Comparison of ENCODE assay signal across 1 cellular context in the genomic region with DNA sequence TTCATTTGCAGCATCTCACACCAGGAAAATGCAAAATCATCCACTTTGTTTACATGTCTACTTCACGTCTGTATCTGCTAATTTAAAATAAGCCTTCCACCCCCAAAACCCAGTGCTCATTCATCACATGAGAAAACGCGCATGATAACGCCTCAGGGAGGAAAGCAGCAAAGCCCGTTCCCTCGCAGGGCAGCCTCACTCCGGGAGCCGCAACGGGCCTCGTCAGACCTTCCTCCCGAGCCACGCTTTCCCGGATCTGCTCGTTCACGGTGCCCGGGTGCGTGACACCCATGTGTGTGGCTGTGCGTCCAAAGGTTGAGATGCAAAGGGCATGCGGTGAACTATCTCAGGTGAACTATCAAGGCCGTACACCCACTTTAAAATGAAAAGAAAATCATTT.
TF ChIP-seq lines count a peak whose summit lies in the region.

No MANE protein-coding gene starts in this region.

TF ChIP-seq in GM12878, 131 proteins besides CTCF, POLR2A, EP300 and RAD21 (continued from another document):
- TF ChIP-seq, protein P1, sequence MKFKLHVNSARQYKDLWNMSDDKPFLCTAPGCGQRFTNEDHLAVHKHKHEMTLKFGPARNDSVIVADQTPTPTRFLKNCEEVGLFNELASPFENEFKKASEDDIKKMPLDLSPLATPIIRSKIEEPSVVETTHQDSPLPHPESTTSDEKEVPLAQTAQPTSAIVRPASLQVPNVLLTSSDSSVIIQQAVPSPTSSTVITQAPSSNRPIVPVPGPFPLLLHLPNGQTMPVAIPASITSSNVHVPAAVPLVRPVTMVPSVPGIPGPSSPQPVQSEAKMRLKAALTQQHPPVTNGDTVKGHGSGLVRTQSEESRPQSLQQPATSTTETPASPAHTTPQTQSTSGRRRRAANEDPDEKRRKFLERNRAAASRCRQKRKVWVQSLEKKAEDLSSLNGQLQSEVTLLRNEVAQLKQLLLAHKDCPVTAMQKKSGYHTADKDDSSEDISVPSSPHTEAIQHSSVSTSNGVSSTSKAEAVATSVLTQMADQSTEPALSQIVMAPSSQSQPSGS (IDR thresholded peaks at IDR 0.05; ENCODE audit: low read length), result no peak
- TF ChIP-seq TCF12 (IDR thresholded peaks at IDR 0.05; ENCODE audit: low read depth, low read length) (no peak), ZNF384 (IDR thresholded peaks at IDR 0.05; ENCODE audit: borderline replicate concordance, low read depth, low read length) (no peak), NBN (IDR thresholded peaks at IDR 0.05) (no peak)
- TF ChIP-seq, protein P2, sequence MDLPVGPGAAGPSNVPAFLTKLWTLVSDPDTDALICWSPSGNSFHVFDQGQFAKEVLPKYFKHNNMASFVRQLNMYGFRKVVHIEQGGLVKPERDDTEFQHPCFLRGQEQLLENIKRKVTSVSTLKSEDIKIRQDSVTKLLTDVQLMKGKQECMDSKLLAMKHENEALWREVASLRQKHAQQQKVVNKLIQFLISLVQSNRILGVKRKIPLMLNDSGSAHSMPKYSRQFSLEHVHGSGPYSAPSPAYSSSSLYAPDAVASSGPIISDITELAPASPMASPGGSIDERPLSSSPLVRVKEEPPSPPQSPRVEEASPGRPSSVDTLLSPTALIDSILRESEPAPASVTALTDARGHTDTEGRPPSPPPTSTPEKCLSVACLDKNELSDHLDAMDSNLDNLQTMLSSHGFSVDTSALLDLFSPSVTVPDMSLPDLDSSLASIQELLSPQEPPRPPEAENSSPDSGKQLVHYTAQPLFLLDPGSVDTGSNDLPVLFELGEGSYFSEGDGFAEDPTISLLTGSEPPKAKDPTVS (IDR thresholded peaks at IDR 0.05; ENCODE audit: low read depth, low read length), result no peak
- TF ChIP-seq, protein P3, sequence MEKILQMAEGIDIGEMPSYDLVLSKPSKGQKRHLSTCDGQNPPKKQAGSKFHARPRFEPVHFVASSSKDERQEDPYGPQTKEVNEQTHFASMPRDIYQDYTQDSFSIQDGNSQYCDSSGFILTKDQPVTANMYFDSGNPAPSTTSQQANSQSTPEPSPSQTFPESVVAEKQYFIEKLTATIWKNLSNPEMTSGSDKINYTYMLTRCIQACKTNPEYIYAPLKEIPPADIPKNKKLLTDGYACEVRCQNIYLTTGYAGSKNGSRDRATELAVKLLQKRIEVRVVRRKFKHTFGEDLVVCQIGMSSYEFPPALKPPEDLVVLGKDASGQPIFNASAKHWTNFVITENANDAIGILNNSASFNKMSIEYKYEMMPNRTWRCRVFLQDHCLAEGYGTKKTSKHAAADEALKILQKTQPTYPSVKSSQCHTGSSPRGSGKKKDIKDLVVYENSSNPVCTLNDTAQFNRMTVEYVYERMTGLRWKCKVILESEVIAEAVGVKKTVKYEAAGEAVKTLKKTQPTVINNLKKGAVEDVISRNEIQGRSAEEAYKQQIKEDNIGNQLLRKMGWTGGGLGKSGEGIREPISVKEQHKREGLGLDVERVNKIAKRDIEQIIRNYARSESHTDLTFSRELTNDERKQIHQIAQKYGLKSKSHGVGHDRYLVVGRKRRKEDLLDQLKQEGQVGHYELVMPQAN (conservative IDR thresholded peaks at IDR 0.05), result no peak
- TF ChIP-seq, protein P4, sequence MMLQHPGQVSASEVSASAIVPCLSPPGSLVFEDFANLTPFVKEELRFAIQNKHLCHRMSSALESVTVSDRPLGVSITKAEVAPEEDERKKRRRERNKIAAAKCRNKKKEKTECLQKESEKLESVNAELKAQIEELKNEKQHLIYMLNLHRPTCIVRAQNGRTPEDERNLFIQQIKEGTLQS (IDR thresholded peaks at IDR 0.05; ENCODE audit: borderline replicate concordance, extremely low read depth, low read depth, low read length), result no peak
TF ChIP-seq in GM12878: peak in this region for 0.
